Comparison of ENCODE assay signal across 9 cellular contexts in the genomic region with DNA sequence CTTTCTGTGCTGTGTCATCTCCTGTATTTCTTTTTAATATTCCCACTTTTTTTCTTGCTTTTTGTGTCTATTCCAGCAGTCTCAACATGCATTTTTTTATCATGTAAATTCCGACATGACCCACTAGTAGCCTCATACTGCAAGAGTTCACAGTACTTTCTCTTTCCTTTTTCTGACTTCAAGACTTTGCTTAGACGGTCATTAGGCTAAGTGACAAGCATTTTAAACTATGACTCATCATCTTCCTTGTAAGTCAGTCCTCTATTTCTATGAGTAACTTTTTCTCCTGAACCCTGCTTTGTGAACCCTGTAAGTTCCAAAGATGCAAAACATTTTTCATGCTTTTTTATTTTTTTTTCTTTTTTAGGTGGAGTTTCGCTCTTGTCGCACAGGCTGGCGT.
A peak's percentile ranks its signal among the peaks of the same experiment; 100 is the strongest.
DNase-seq lines count a peak whose midpoint lies in the region; ATAC-seq and FAIRE-seq lines count a peak whose summit lies in the region.
"Had no signal": no experiment of that assay in that cellular context is flagged by ENCODE, and none has a peak within 500 bp of the region (broad histone marks: within the 10 kb centered on the region; RNA-seq: fewer than 3 reads in every experiment).

No MANE protein-coding gene starts in this region.

- FAIRE-seq in endometrium (lab: Jason Lieb, UNC), result peak; percentile 29

- DNase-seq in AG08396 (ENCODE audit: low spot score) (peak; percentile 43), SW480 (ENCODE audit: low spot score) (no peak), NCI-H187 (lab: John Stamatoyannopoulos, UW) (no peak), DMS153 treated with DMSO at 0.1 percent for 48 hours (lab: John Stamatoyannopoulos, UW; ENCODE audit: unreplicated experiment) (no peak)
- DNase-seq: NCI-H748 treated with DMSO at 0.1 percent for 48 hours had no signal

- ATAC-seq in GM19467 (IDR thresholded peaks at IDR 0.05; ENCODE audit: unreplicated experiment) (peak; percentile 77), HG03460 (IDR thresholded peaks at IDR 0.05; ENCODE audit: unreplicated experiment) (peak; percentile 75), HG03025 (IDR thresholded peaks at IDR 0.05; ENCODE audit: low FRiP score, unreplicated experiment) (no peak)
